ENCODE assay signal across 11 cellular contexts in the genomic region with DNA sequence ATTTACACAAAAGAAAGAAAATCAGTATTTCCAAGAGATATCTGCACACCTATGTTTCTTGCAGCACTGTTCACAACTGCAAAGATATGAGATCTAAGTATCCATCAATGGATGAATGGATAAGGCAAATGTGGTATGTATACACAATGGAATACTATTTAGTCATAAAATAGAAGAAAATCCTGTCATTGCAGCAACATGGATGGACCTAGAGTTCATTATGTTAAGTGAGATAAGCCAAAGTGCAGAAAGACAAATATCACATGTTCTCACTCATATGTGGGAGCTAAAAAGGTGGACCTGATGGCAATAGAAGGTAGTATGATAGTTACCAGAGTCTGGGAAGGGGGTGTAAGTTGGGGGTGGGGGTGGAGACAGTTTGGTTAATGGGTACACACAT.
"Had no signal": no experiment of that assay in that cellular context is flagged by ENCODE, and none has a peak within 500 bp of the region (broad histone marks: within the 10 kb centered on the region; RNA-seq: fewer than 3 reads in every experiment).

No MANE protein-coding gene starts in this region.

- H3K4me2 ChIP-seq: GM23338 had no signal

- H2AFZ ChIP-seq: GM23248, GM23338 had no signal

- ATAC-seq: GM23338, HCT116 had no signal

- H3K36me3 ChIP-seq: HAP-1 had no signal

- H3K9me3 ChIP-seq: HAP-1 had no signal

- H3K4me3 ChIP-seq: GM23248, GM23338, HAP-1 had no signal

- H3K9ac ChIP-seq: GM23248 had no signal

- FAIRE-seq: H1, H54 had no signal

- H3K27ac ChIP-seq: GM23248 had no signal

- DNase-seq: GM23248, GOT3, H7, H9, HCEC 1CT, HFFc6 had no signal

- H3K4me1 ChIP-seq: HAP-1 had no signal
